ENCODE assay signal across 8 cellular contexts in the genomic region with DNA sequence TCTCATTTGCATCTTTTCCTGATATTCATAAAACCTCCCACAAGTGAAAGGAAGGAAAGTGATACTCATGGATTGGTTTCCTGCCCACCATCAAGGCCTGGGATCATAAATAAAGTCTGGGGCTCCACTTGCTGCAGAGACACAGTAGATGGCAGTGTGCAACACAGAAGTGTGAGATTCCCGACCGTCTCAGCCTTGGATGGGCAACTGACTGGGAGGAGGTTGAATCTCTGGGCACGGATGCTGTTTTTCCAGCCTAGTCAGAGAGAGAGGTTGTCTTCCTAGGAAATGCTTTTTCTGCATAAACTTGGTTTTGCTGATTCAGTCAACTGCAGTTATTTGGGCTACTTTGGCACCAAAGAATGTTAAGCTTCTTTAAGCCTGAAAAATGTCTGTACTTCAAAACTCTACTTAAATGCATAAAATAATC. TPM values are rescaled to one million over a fixed set of nuclear protein-coding genes. Genes with fewer than 3 reads are reported as not detected.
A peak's percentile ranks its signal among the peaks of the same experiment; 100 is the strongest.
DNase-seq lines count a peak whose midpoint lies in the region; ATAC-seq, FAIRE-seq and TF ChIP-seq lines count a peak whose summit lies in the region.

No MANE protein-coding gene starts in this region.

- WGBS in aorta, 2 donors, result 19 to 23% methylated on average over 3 of the region's 3 CpGs

- ATAC-seq in Right ventricle myocardium inferior, result peak; percentile 90
- peak; percentile 87 for ATAC-seq in aorta (ENCODE audit: low FRiP score)
- no peak for ATAC-seq in GM19351 (IDR thresholded peaks at IDR 0.05; ENCODE audit: unreplicated experiment)
- no peak for ATAC-seq in GM19395 (IDR thresholded peaks at IDR 0.05; ENCODE audit: unreplicated experiment)

- no peak overlapping the region for H3K4me3 ChIP-seq in bronchial epithelial cell (ENCODE audit: low read depth, low read length)
- no peak overlapping the region for H3K4me3 ChIP-seq in aorta (ENCODE audit: low read length in 2 of 2)

- FAIRE-seq in bronchial epithelial cell (lab: Jason Lieb, UNC), result no peak

- H3K27ac ChIP-seq in aorta (ENCODE audit: low read depth in 1 of 2, low read length in 2 of 2), result no peak overlapping the region

- H3K27me3 ChIP-seq in bronchial epithelial cell (ENCODE audit: control insufficient read depth, insufficient read depth, low read length) (no peaks in the 10 kb centered on the region), aorta (ENCODE audit: control insufficient read depth in 1 of 2, insufficient read depth in 2 of 2, low read length in 1 of 2) (no peaks in the 10 kb centered on the region)

- intact Hi-C loops in Right ventricle myocardium inferior (cut with DNase I), result loop anchor here (10.0 kb wide), 1 partner anchor 1578 kb away; no protein-coding TSS in a partner anchor
- intact Hi-C loops in cardiac septum (cut with DNase I), result no loop called here
- intact Hi-C loops in aorta (cut with DNase I), result loop anchor here in 1 of 2 donors (10.0 kb wide), 1 partner anchor 1298 kb away; no protein-coding TSS in a partner anchor

- peak; percentile 69 for TF ChIP-seq CTCF in bronchial epithelial cell (IDR thresholded peaks at IDR 0.05; ENCODE audit: insufficient read depth, low read length, severe bottlenecking)

- H3K36me3 ChIP-seq in bronchial epithelial cell (ENCODE audit: control insufficient read depth, insufficient read depth, low read length) (no peaks in the 10 kb centered on the region), aorta (ENCODE audit: control insufficient read depth in 1 of 2, insufficient read depth in 2 of 2, low read length in 1 of 2) (no peaks in the 10 kb centered on the region)

- H3K4me1 ChIP-seq in aorta (ENCODE audit: control insufficient read depth in 1 of 2, insufficient read depth in 2 of 2, low read length in 2 of 2), result peaks cover 0 to 1% of the 10 kb centered on the region in 2 donors

- H3K9me3 ChIP-seq in aorta (ENCODE audit: control insufficient read depth, low read length), result no peaks in the 10 kb centered on the region

- DNase-seq in Right ventricle myocardium inferior (ENCODE audit: missing footprints) (no peak), cardiac septum (ENCODE audit: low spot score) (no peak), NCI-H524 (lab: John Stamatoyannopoulos, UW) (peak; percentile 60 to 78), bronchial epithelial cell (ENCODE audit: low read depth) (peak; percentile 61), left kidney (ENCODE audit: low read depth, low spot score) (peak; percentile 93), aorta (peak in 1 of 2 donors; percentile 71)

RNA-seq across cellular contexts. Expression of gene RFPL4B, which starts 9.9 kb away (rescaled TPM):
- total RNA-seq in Right ventricle myocardium inferior, result not detected
- total RNA-seq in cardiac septum, result 0.11 TPM
- not detected in 2 replicates for total RNA-seq in bronchial epithelial cell
- under 1 TPM in 1 of 2 donors, not detected in 1; 0.18 TPM for total RNA-seq in aorta
- not detected for polyA plus RNA-seq in aorta

Comparison
In these comparisons a context has a peak if more than half of its experiments do, and no peak if none do; other contexts are left out.
1. ATAC-seq: peak in Right ventricle myocardium inferior (single experiment) and aorta (single experiment); none in GM19351 (single experiment) and GM19395 (single experiment).
2. DNase-seq: peak in NCI-H524 (2 of 2), bronchial epithelial cell (single experiment) and left kidney (single experiment); none in Right ventricle myocardium inferior (single experiment) and cardiac septum (single experiment).